Comparison of ENCODE assay signal across 25 cellular contexts in the genomic region with DNA sequence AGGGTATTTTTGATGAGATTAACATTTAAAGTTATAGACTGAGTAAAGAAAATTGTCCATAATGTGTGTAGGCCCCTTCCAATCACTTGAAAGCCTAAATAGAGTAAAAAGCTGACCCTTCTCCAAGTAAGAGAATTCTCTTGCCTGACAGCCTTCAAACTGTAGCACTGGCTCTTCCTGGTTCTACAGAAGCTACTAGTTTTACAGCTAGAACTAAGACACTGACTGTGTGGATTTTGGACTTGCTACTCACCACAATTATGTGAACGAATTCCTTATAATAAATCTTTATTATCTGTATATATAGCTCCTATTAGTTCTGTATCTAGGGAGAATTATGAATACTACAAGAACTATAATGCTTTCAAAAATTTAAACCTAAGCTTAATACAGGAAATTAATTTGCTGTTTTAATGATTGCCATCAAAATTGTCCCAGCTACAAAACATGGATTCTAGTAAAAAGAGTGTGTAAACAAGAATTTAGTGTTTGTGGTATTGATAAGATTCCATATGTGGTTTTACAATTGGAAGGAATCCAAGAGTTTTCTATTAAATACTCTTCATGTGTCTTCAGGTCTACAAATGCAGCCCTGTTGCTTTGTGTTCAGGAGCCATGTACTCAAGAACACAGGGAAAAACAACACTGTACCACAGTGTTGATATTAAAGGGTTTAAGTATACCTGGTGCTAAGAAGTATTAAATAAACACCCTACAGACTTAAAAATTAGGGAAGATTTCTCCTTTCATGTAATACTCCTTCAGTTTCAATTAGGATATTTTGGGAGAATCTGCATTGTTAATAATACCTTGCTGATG.
DNase-seq lines count a peak whose midpoint lies in the region; ATAC-seq and TF ChIP-seq lines count a peak whose summit lies in the region.
"Had no signal": no experiment of that assay in that cellular context is flagged by ENCODE, and none has a peak within 500 bp of the region (broad histone marks: within the 10 kb centered on the region; RNA-seq: fewer than 3 reads in every experiment).

No MANE protein-coding gene starts in this region.

- H4K20me1 ChIP-seq in PC-3 (ENCODE audit: low read length) (no peaks in the 10 kb centered on the region), hepatocyte (ENCODE audit: insufficient read depth, poor library complexity, severe bottlenecking) (no peaks in the 10 kb centered on the region)

- POLR2A ChIA-PET in PC-3 (lab: Charles Lee; ENCODE audit: unreplicated experiment) (no interaction called here), WTC11 (lab: Charles Lee) (interaction anchor here (0.7 kb wide), 1 partner anchor 110 kb away, joined by 3 read pairs; no protein-coding TSS in a partner anchor)
- POLR2A ChIA-PET in activated CD8-positive, alpha-beta T cell treated with anti-CD3 and anti-CD28 coated beads for 36 hours (lab: Charles Lee), result no interaction called here

- no peak overlapping the region for H3K27ac Mint-ChIP-seq in WTC11
- H3K27ac Mint-ChIP-seq in activated CD8-positive, alpha-beta T cell treated with anti-CD3 and anti-CD28 coated beads for 36 hours, result no peak overlapping the region
- H3K27ac Mint-ChIP-seq: CD4-positive, alpha-beta T cell; dendritic cell treated with granulocyte-macrophage colony-stimulating factor and Interleukin-4, amounts not matched to agents 40 ng/mL and 50 ng/mL, for 4 days; natural killer cell had no signal

- H3K9ac ChIP-seq in PC-3 (ENCODE audit: low read length) (no peak overlapping the region), trophoblast cell (ENCODE audit: low read length) (no peak overlapping the region)

- no peak overlapping the region for H3K23ac ChIP-seq in trophoblast cell (ENCODE audit: low read length)

- no peak overlapping the region for H4K8ac ChIP-seq in trophoblast cell (ENCODE audit: low read depth, low read length)

- H3K14ac ChIP-seq in trophoblast cell (ENCODE audit: low read length), result no peak overlapping the region

- H3K9me2 ChIP-seq in PC-3 (replicated peaks; ENCODE audit: low read length) (no peaks in the 10 kb centered on the region), hepatocyte (replicated peaks; ENCODE audit: insufficient read depth) (no peaks in the 10 kb centered on the region)

- TF ChIP-seq CTCF in PC-3 (conservative IDR thresholded peaks at IDR 0.05; ENCODE audit: low read depth, low read length) (no peak), hepatocyte (IDR thresholded peaks at IDR 0.05; ENCODE audit: poor library complexity) (no peak), WTC11 (IDR thresholded peaks at IDR 0.05) (no peak)
- no peak for TF ChIP-seq CTCF in activated CD8-positive, alpha-beta T cell treated with anti-CD3 and anti-CD28 coated beads for 36 hours (IDR thresholded peaks at IDR 0.05)

- H3K4me1 Mint-ChIP-seq in WTC11, result no peaks in the 10 kb centered on the region
- H3K4me1 Mint-ChIP-seq in activated CD8-positive, alpha-beta T cell treated with anti-CD3 and anti-CD28 coated beads for 36 hours (ENCODE audit: low read depth), result no peaks in the 10 kb centered on the region
- H3K4me1 Mint-ChIP-seq: natural killer cell had no signal

- H3K9me3 Mint-ChIP-seq in WTC11, result no peaks in the 10 kb centered on the region
- H3K9me3 Mint-ChIP-seq in activated CD8-positive, alpha-beta T cell treated with anti-CD3 and anti-CD28 coated beads for 36 hours, result peaks cover 5% of the 10 kb centered on the region

- no peak overlapping the region for H4K91ac ChIP-seq in trophoblast cell (ENCODE audit: low read depth, low read length)

- CTCF ChIA-PET in PC-3 (lab: Charles Lee), result no interaction called here
- CTCF ChIA-PET in WTC11 (lab: Charles Lee), result interaction anchor here (0.6 kb wide), 1 partner anchor 595 kb away, joined by 3 read pairs; no protein-coding TSS in a partner anchor
- CTCF ChIA-PET in activated CD8-positive, alpha-beta T cell treated with anti-CD3 and anti-CD28 coated beads for 36 hours (lab: Charles Lee), result interaction anchor here (1.0 kb wide), 1 partner anchor 18 kb away, joined by 3 read pairs; no protein-coding TSS in a partner anchor

- H3K4me1 ChIP-seq in PC-3 (ENCODE audit: insufficient read depth, low read length), result peaks cover 4% of the 10 kb centered on the region; the same call in 1 of the 2 replicates
- peaks cover 11% of the 10 kb centered on the region for H3K4me1 ChIP-seq in hepatocyte (ENCODE audit: insufficient read depth)
- H3K4me1 ChIP-seq in trophoblast cell (ENCODE audit: control insufficient read depth in 1 of 2, insufficient read depth in 2 of 2, low read length in 2 of 2), result no peaks in the 10 kb centered on the region

- H2BK12ac ChIP-seq in trophoblast cell (ENCODE audit: low read length), result no peak overlapping the region

- no peaks in the 10 kb centered on the region for H3K36me3 Mint-ChIP-seq in WTC11
- H3K36me3 Mint-ChIP-seq in activated CD8-positive, alpha-beta T cell treated with anti-CD3 and anti-CD28 coated beads for 36 hours (ENCODE audit: low read depth), result no peaks in the 10 kb centered on the region

- no TSS peak for BruUV-seq in PC-3 (replicated peaks; lab: Mats Ljungman, UMichigan)

- H3K9me3 ChIP-seq in PC-3 (ENCODE audit: low read length), result no peaks in the 10 kb centered on the region
- H3K9me3 ChIP-seq in hepatocyte (ENCODE audit: low read depth), result no peaks in the 10 kb centered on the region
- no peaks in the 10 kb centered on the region for H3K9me3 ChIP-seq in trophoblast cell (ENCODE audit: insufficient read depth, low read depth, low read length)
- H3K9me3 ChIP-seq: ovary, tibial nerve had no signal

- H3K4me2 ChIP-seq in PC-3 (ENCODE audit: low read length) (0 out of 2 replicates have a peak overlapping the region, but pooled peaks have one; percentile 16), hepatocyte (peak overlapping the region; percentile 34), trophoblast cell (ENCODE audit: low read length) (no peak overlapping the region)
- H3K4me2 ChIP-seq: PC-9 had no signal

- no peaks in the 10 kb centered on the region for H3K27me3 Mint-ChIP-seq in WTC11 (ENCODE audit: low read depth)
- no peaks in the 10 kb centered on the region for H3K27me3 Mint-ChIP-seq in activated CD8-positive, alpha-beta T cell treated with anti-CD3 and anti-CD28 coated beads for 36 hours
- H3K27me3 Mint-ChIP-seq: CD4-positive, alpha-beta T cell; dendritic cell treated with granulocyte-macrophage colony-stimulating factor and Interleukin-4, amounts not matched to agents 40 ng/mL and 50 ng/mL, for 4 days had no signal

- H2BK5ac ChIP-seq in trophoblast cell (ENCODE audit: low read depth, low read length, poor library complexity), result no peak overlapping the region

- no peak overlapping the region for H3K27ac ChIP-seq in PC-3 (ENCODE audit: low read length)
- peak overlapping the region; percentile 28 for H3K27ac ChIP-seq in hepatocyte
- no peak overlapping the region for H3K27ac ChIP-seq in trophoblast cell (ENCODE audit: low read depth, low read length)
- H3K27ac ChIP-seq: cardiac muscle cell, ovary, PC-9, tibial nerve had no signal

- H3K79me2 ChIP-seq in PC-3 (ENCODE audit: low read length) (no peaks in the 10 kb centered on the region), hepatocyte (no peaks in the 10 kb centered on the region), trophoblast cell (ENCODE audit: control insufficient read depth, insufficient read depth, low read length, poor library complexity) (no peaks in the 10 kb centered on the region)

- H4K12ac ChIP-seq in trophoblast cell (ENCODE audit: low read depth, low read length), result no peak overlapping the region

- no peaks in the 10 kb centered on the region for H3F3A ChIP-seq in PC-3 (ENCODE audit: low read length, unreplicated experiment)

- H3K18ac ChIP-seq in trophoblast cell (ENCODE audit: low read length), result no peak overlapping the region

- H3K36me3 ChIP-seq in PC-3 (ENCODE audit: low read depth, low read length) (no peaks in the 10 kb centered on the region), hepatocyte (replicated peaks; ENCODE audit: insufficient read depth, low read depth) (no peaks in the 10 kb centered on the region), trophoblast cell (ENCODE audit: control insufficient read depth in 1 of 2, insufficient read depth in 2 of 2, low read length in 2 of 2) (no peaks in the 10 kb centered on the region)
- H3K36me3 ChIP-seq: cardiac muscle cell, ovary, tibial nerve had no signal

- H2BK120ac ChIP-seq in trophoblast cell (ENCODE audit: insufficient read depth, low read length, poor library complexity), result no peak overlapping the region

- ATAC-seq in GM18511 (IDR thresholded peaks at IDR 0.05; ENCODE audit: unreplicated experiment), result peak; percentile 20
- no peak for ATAC-seq in PC-3
- no peak for ATAC-seq in HG02973 (IDR thresholded peaks at IDR 0.05; ENCODE audit: unreplicated experiment)
- ATAC-seq in WTC11, result no peak
- ATAC-seq in activated CD8-positive, alpha-beta T cell treated with anti-CD3 and anti-CD28 coated beads for 36 hours, result no peak
- ATAC-seq: natural killer cell; stimulated activated naive CD8-positive, alpha-beta T cell treated with anti-CD3 and anti-CD28 coated beads, Interleukin-15, Interleukin-2, amounts not matched to agents 100 U/mL and 50 U/mL, for 24 hours had no signal

- no peak overlapping the region for H3K4me3 Mint-ChIP-seq in WTC11
- no peak overlapping the region for H3K4me3 Mint-ChIP-seq in activated CD8-positive, alpha-beta T cell treated with anti-CD3 and anti-CD28 coated beads for 36 hours
- H3K4me3 Mint-ChIP-seq: CD4-positive, alpha-beta T cell; dendritic cell treated with granulocyte-macrophage colony-stimulating factor and Interleukin-4, amounts not matched to agents 40 ng/mL and 50 ng/mL, for 4 days; natural killer cell had no signal

- intact Hi-C loops in PC-3 (cut with micrococcal nuclease), result no loop called here
- intact Hi-C loops in activated CD8-positive, alpha-beta T cell treated with anti-CD3 and anti-CD28 coated beads for 36 hours (cut with micrococcal nuclease), result no loop called here

- no peaks in the 10 kb centered on the region for H3K79me1 ChIP-seq in trophoblast cell (ENCODE audit: low read length)

- H2AFZ ChIP-seq in PC-3 (ENCODE audit: low read length), result no peak overlapping the region
- H2AFZ ChIP-seq in hepatocyte, result no peak overlapping the region
- H2AFZ ChIP-seq in trophoblast cell (ENCODE audit: insufficient read depth, low read length, poor library complexity), result no peak overlapping the region
- H2AFZ ChIP-seq: PC-9 had no signal

- no peaks in the 10 kb centered on the region for H3K27me3 ChIP-seq in PC-3 (ENCODE audit: low read length)
- no peaks in the 10 kb centered on the region for H3K27me3 ChIP-seq in hepatocyte
- H3K27me3 ChIP-seq in trophoblast cell (ENCODE audit: insufficient read depth, low read length), result no peaks in the 10 kb centered on the region
- H3K27me3 ChIP-seq: cardiac muscle cell, ovary, tibial nerve had no signal

- H3K4ac ChIP-seq in trophoblast cell (ENCODE audit: low read depth, low read length), result no peak overlapping the region

- WGBS in hepatocyte (ENCODE audit: low lambda C conversion rate, missing lambda C conversion rate), result 41% methylated on average over 1 of the region's 1 CpG
- WGBS in trophoblast cell (ENCODE audit: extremely low coverage, insufficient coverage, insufficient read length), result no CpG with 5 or more reads among the region's 1 CpG

- no peak overlapping the region for H2AK5ac ChIP-seq in trophoblast cell (ENCODE audit: low read length)

- DNase-seq in PC-3 (peak; percentile 28), hepatocyte (ENCODE audit: low spot score) (no peak), renal cortical epithelial cell (ENCODE audit: low read depth) (peak; percentile 75), WTC11 (ENCODE audit: low spot score) (no peak), trophoblast cell (no peak)
- no peak for DNase-seq in activated CD8-positive, alpha-beta T cell treated with anti-CD3 and anti-CD28 coated beads for 36 hours
- DNase-seq: activated CD4-positive, alpha-beta T cell treated with anti-CD3 and anti-CD28 coated beads, Interleukin-2, amount 50 U/mL, for 1 hour; activated CD8-positive, alpha-beta memory T cell treated with anti-CD3 and anti-CD28 coated beads, Interleukin-2, amount 50 U/mL, for 4 hours; activated effector memory CD4-positive, alpha-beta T cell treated with anti-CD3 and anti-CD28 coated beads, Interleukin-2, amount 50 U/mL, for 16 hours; CD4-positive, alpha-beta T cell; hypothalamus; islet precursor cell; natural killer cell; NCI-H2171 treated with DMSO at 0.1 percent for 48 hours; NCI-H748 treated with DMSO at 0.1 percent for 48 hours; ovary; PC-9; SHP77 treated with DMSO at 0.1 percent for 48 hours; stimulated activated CD4-positive, alpha-beta T cell treated with anti-CD3 and anti-CD28 coated beads, Interleukin-4, amount 100 ng/mL, for 1 hour; stimulated activated naive CD8-positive, alpha-beta T cell treated with anti-CD3 and anti-CD28 coated beads, Interleukin-15, Interleukin-2, amounts not matched to agents 100 U/mL and 50 U/mL, for 24 hours had no signal

- H3K4me3 ChIP-seq in PC-3 (ENCODE audit: low read length), result no peak overlapping the region
- no peak overlapping the region for H3K4me3 ChIP-seq in hepatocyte
- H3K4me3 ChIP-seq in trophoblast cell (ENCODE audit: low read depth, low read length), result no peak overlapping the region
- H3K4me3 ChIP-seq: cardiac muscle cell, ovary, PC-9, tibial nerve had no signal

Comparison
In these comparisons a context has a peak if more than half of its experiments do, and no peak if none do; other contexts are left out.
1. DNase-seq: peak in PC-3 (single experiment) and renal cortical epithelial cell (single experiment); none in hepatocyte (single experiment), WTC11 (single experiment), trophoblast cell (0 of 2) and activated CD8-positive, alpha-beta T cell treated with anti-CD3 and anti-CD28 coated beads for 36 hours (single experiment).